ENCODE assay signal across 1 cellular context in genomic region chr3:149703474-149703873, GRCh38.
TF ChIP-seq lines count a peak whose summit lies in the region.

No MANE protein-coding gene starts in this region.

TF ChIP-seq in SK-N-SH, 30 proteins besides CTCF, POLR2A, EP300 and RAD21 (continued from another document):
- TF ChIP-seq REST (IDR thresholded peaks at IDR 0.05; ENCODE audit: low read depth, low read length) (no peak), TCF12 (IDR thresholded peaks at IDR 0.05) (no peak), YY1 (IDR thresholded peaks at IDR 0.05; ENCODE audit: low read depth) (no peak), SIN3A (IDR thresholded peaks at IDR 0.05; ENCODE audit: borderline replicate concordance, low read depth, low read length) (no peak), FOXM1 (IDR thresholded peaks at IDR 0.05; ENCODE audit: low read depth) (no peak), ELF1 (IDR thresholded peaks at IDR 0.05) (no peak), POLR2AphosphoS5 (IDR thresholded peaks at IDR 0.05; ENCODE audit: low read depth, low read length) (no peak), IRF3 (IDR thresholded peaks at IDR 0.05; ENCODE audit: low read depth, low read length) (no peak), RCOR1 (IDR thresholded peaks at IDR 0.05; ENCODE audit: low read length) (no peak), TEAD4 (IDR thresholded peaks at IDR 0.05; ENCODE audit: borderline replicate concordance, insufficient read depth) (no peak), TAF1 (IDR thresholded peaks at IDR 0.05; ENCODE audit: borderline replicate concordance, low read depth, low read length) (no peak), RXRA (IDR thresholded peaks at IDR 0.05; ENCODE audit: borderline replicate concordance, low read depth) (no peak)
